In the genomic region with DNA sequence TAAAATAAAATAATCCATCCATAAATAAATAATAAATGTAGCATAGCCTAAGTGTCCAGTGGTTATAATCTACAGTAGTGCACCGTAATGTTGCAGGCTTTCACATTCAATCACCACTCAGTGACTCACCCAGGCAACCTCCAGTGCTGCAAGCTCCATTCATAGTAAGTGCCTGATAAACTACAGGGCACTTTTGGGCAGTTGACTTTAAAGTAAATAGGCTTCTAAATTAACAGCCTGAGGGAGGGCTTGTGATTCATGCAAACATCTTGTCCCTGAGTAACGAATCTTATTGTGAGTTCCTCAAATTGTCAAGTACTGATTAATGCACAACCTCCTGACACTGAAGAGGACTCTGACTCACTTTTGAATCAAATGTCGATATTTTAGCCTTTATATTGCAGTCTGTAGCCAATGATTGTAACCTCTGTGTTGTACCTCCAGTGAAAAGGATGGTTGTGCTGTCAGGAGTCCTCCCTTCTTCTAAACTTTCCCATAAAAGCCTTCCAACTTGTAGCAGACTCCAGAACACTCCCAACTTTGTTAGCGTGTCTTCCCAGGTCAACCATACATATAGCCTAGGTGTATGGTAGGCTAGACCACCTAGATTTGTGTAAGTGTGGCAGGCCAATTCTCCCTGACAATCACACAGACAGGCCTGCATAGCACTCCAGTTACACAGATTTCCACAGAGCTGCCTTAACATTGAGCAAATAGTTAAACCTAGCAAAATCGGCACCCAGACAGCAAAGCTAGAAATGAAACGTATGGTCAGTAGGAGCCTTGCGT, we compare ENCODE assay signal across 10 cellular contexts. TPM values are rescaled to one million over a fixed set of nuclear protein-coding genes. Genes with fewer than 3 reads are reported as not detected.
A peak's percentile ranks its signal among the peaks of the same experiment; 100 is the strongest.
DNase-seq lines count a peak whose midpoint lies in the region; ATAC-seq, FAIRE-seq and TF ChIP-seq lines count a peak whose summit lies in the region.
"Had no signal": no experiment of that assay in that cellular context is flagged by ENCODE, and none has a peak within 500 bp of the region (broad histone marks: within the 10 kb centered on the region; RNA-seq: fewer than 3 reads in every experiment).

No MANE protein-coding gene starts in this region.

- peak overlapping the region; percentile 76 for H2AFZ ChIP-seq in neural progenitor cell (replicated peaks)

- H3K4me3 Mint-ChIP-seq in neural progenitor cell = no peak overlapping the region
- no peak overlapping the region for H3K4me3 Mint-ChIP-seq in chondrocyte (ENCODE audit: unreplicated experiment)
- H3K4me3 Mint-ChIP-seq: activated T-cell treated with anti-CD3 and anti-CD28 coated beads, Interleukin-2, amount 50 U/mL, for 24 hours had no signal

- no peak for TF ChIP-seq CTCF in bronchial epithelial cell (IDR thresholded peaks at IDR 0.05; ENCODE audit: insufficient read depth, low read length, severe bottlenecking)
- TF ChIP-seq CTCF in neural progenitor cell (IDR thresholded peaks at IDR 0.05) = no peak
- TF ChIP-seq CTCF in chondrocyte (IDR thresholded peaks at IDR 0.05) = no peak

- DNase-seq in EL (peak; percentile 98), MV-4-11 (lab: John Stamatoyannopoulos, UW) (peak; percentile 98), bronchial epithelial cell (ENCODE audit: low read depth) (peak; percentile 97), neural progenitor cell (ENCODE audit: low spot score) (no peak), chondrocyte (ENCODE audit: low spot score) (no peak), aorta (no peak)
- DNase-seq: activated T-cell treated with anti-CD3 and anti-CD28 coated beads, Interleukin-2, amount 50 U/mL, for 24 hours; NCI-H1436 treated with DMSO at 0.1 percent for 48 hours had no signal

- H4K20me1 ChIP-seq in neural progenitor cell (ENCODE audit: low read depth) = no peaks in the 10 kb centered on the region

- H3K9me3 Mint-ChIP-seq in neural progenitor cell (peaks cover 13% of the 10 kb centered on the region), chondrocyte (ENCODE audit: low read depth) (peaks cover 7% of the 10 kb centered on the region)

- H3K27ac ChIP-seq in neural progenitor cell = no peak overlapping the region
- no peak overlapping the region for H3K27ac ChIP-seq in aorta (ENCODE audit: low read depth in 1 of 2, low read length in 2 of 2)

- peaks cover 5% of the 10 kb centered on the region for H3F3A ChIP-seq in neural progenitor cell (ENCODE audit: low read depth)

- H3K27me3 ChIP-seq in bronchial epithelial cell (ENCODE audit: control insufficient read depth, insufficient read depth, low read length) (no peaks in the 10 kb centered on the region), neural progenitor cell (no peaks in the 10 kb centered on the region), aorta (ENCODE audit: control insufficient read depth in 1 of 2, insufficient read depth in 2 of 2, low read length in 1 of 2) (no peaks in the 10 kb centered on the region)

- H3K36me3 Mint-ChIP-seq in neural progenitor cell (no peaks in the 10 kb centered on the region), chondrocyte (ENCODE audit: low read depth) (no peaks in the 10 kb centered on the region)

- no peak overlapping the region for H3K27ac Mint-ChIP-seq in neural progenitor cell
- H3K27ac Mint-ChIP-seq in chondrocyte (ENCODE audit: unreplicated experiment) = no peak overlapping the region
- H3K27ac Mint-ChIP-seq: activated T-cell treated with anti-CD3 and anti-CD28 coated beads, Interleukin-2, amount 50 U/mL, for 24 hours had no signal

- no peaks in the 10 kb centered on the region for H3K9me3 ChIP-seq in neural progenitor cell (ENCODE audit: low read depth)
- peaks cover 4% of the 10 kb centered on the region for H3K9me3 ChIP-seq in aorta (ENCODE audit: control insufficient read depth, low read length)

- H3K4me3 ChIP-seq in bronchial epithelial cell (ENCODE audit: low read depth, low read length) (no peak overlapping the region), neural progenitor cell (no peak overlapping the region), aorta (ENCODE audit: low read length in 2 of 2) (no peak overlapping the region)

- no peak overlapping the region for H3K9ac ChIP-seq in neural progenitor cell

- FAIRE-seq in bronchial epithelial cell (lab: Jason Lieb, UNC) = no peak

- H3K27me3 Mint-ChIP-seq in neural progenitor cell (ENCODE audit: insufficient read depth, low read depth) (no peaks in the 10 kb centered on the region), chondrocyte (ENCODE audit: low read depth) (no peaks in the 10 kb centered on the region)
- H3K27me3 Mint-ChIP-seq: activated T-cell treated with anti-CD3 and anti-CD28 coated beads, Interleukin-2, amount 50 U/mL, for 24 hours had no signal

- H3K36me3 ChIP-seq in bronchial epithelial cell (ENCODE audit: control insufficient read depth, insufficient read depth, low read length) (no peaks in the 10 kb centered on the region), neural progenitor cell (no peaks in the 10 kb centered on the region), aorta (ENCODE audit: control insufficient read depth in 1 of 2, insufficient read depth in 2 of 2, low read length in 1 of 2) (no peaks in the 10 kb centered on the region)

- intact Hi-C loops in aorta (cut with DNase I) = no loop called here

- H3K4me1 ChIP-seq in neural progenitor cell = no peaks in the 10 kb centered on the region
- no peaks in the 10 kb centered on the region for H3K4me1 ChIP-seq in aorta (ENCODE audit: control insufficient read depth in 1 of 2, insufficient read depth in 2 of 2, low read length in 2 of 2)

- no peak overlapping the region for H3K4me2 ChIP-seq in neural progenitor cell

- no peaks in the 10 kb centered on the region for H3K79me2 ChIP-seq in neural progenitor cell (ENCODE audit: low read depth)

- ATAC-seq in HG03439 (IDR thresholded peaks at IDR 0.05; ENCODE audit: unreplicated experiment) (no peak), GM19452 (IDR thresholded peaks at IDR 0.05; ENCODE audit: unreplicated experiment) (no peak), aorta (ENCODE audit: low FRiP score) (no peak)

- H3K4me1 Mint-ChIP-seq in neural progenitor cell (peaks cover 2% of the 10 kb centered on the region), chondrocyte (ENCODE audit: low read depth) (peaks cover 8% of the 10 kb centered on the region)

- WGBS in aorta, 2 donors = 55 to 59% methylated on average over 7 of the region's 7 CpGs

RNA-seq across cellular contexts. Expression of a gene that starts 54.9 kb away (rescaled TPM):
- total RNA-seq in bronchial epithelial cell (6.1 TPM in 2 replicates), neural progenitor cell (ENCODE audit: low replicate concordance) (20.3 and 23.6 TPM in 2 replicates), chondrocyte (30.5 to 55.2 TPM (median 31.3 TPM) in 3 replicates), aorta (10 to 100 TPM; 42.1 to 42.6 TPM)
- polyA plus RNA-seq in aorta = 1 to 10 TPM; 3.0 to 8.4 TPM

Comparison
In these comparisons a context has a peak if more than half of its experiments do, and no peak if none do; other contexts are left out.
1. DNase-seq: peak in EL (single experiment), MV-4-11 (single experiment) and bronchial epithelial cell (single experiment); none in neural progenitor cell (single experiment), chondrocyte (single experiment) and aorta (0 of 2).